Comparison of ENCODE assay signal across 20 cellular contexts in the genomic region with DNA sequence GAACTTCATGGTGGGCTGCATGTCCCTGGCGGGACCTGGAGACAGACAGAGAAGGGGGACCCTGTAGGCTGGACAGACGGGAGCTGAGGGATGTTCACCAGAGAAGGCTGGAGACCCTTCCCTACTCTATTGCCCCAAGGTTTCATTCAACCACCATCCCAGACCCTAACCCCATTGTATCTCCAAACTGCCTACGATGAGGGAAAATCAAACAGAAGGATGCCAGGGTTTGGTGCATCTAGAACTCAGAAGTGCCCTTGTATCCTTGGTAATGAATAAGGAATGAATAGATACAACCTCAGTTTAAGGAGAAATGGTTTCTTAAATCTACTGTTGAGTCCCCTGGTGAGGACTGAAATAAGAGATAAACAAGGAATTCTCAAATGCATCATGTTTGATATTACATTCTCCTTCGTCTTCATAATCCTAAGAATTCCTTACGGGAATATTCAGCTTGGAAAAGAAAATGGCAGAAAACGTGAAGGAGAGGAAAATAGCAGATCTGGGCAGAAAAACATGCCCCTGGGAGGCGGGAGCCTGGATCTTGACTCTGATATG. TPM values are rescaled to one million over a fixed set of nuclear protein-coding genes. Genes with fewer than 3 reads are reported as not detected.
A peak's percentile ranks its signal among the peaks of the same experiment; 100 is the strongest.
DNase-seq lines count a peak whose midpoint lies in the region; ATAC-seq and TF ChIP-seq lines count a peak whose summit lies in the region.
"Had no signal": no experiment of that assay in that cellular context is flagged by ENCODE, and none has a peak within 500 bp of the region (broad histone marks: within the 10 kb centered on the region; RNA-seq: fewer than 3 reads in every experiment).

No MANE protein-coding gene starts in this region.

- peak overlapping the region; percentile 86 for H3K14ac ChIP-seq in IMR-90 (replicated peaks; ENCODE audit: low read depth, low read length)

- BruUV-seq in IMR-90 (replicated peaks; lab: Mats Ljungman, UMichigan) (no TSS peak), OCI-LY7 (replicated peaks; lab: Mats Ljungman, UMichigan) (no TSS peak)

- H3K27ac ChIP-seq in IMR-90 (ENCODE audit: insufficient read depth, low read length), result peak overlapping the region; percentile 89
- peak overlapping the region in 7 of 8 donors; percentile 46 to 77 (median 57) for H3K27ac ChIP-seq in spleen
- H3K27ac ChIP-seq in upper lobe of left lung, result no peak overlapping the region
- H3K27ac ChIP-seq in OCI-LY7 (ENCODE audit: low read depth, low read length, poor library complexity, severe bottlenecking), result no peak overlapping the region
- H3K27ac ChIP-seq: C4-2B had no signal

- H4K8ac ChIP-seq in IMR-90 (ENCODE audit: low read depth in 2 of 2, low read length in 2 of 2), result peak overlapping the region; percentile 87 to 96

- no peaks in the 10 kb centered on the region for H3K9me2 ChIP-seq in OCI-LY7 (ENCODE audit: insufficient read depth, low read length)

- H3K4me3 ChIP-seq in IMR-90 (ENCODE audit: insufficient read depth, low read depth, low read length) (no peak overlapping the region), spleen (no peak overlapping the region), upper lobe of left lung (no peak overlapping the region), OCI-LY7 (ENCODE audit: low read depth, low read length, poor library complexity, severe bottlenecking) (no peak overlapping the region)
- H3K4me3 ChIP-seq: body of pancreas, left lung had no signal

- no peak for ATAC-seq in IMR-90 (ENCODE audit: low read depth)
- no peak for ATAC-seq in upper lobe of left lung (ENCODE audit: low FRiP score in 2 of 2)
- ATAC-seq in HG03175 (IDR thresholded peaks at IDR 0.05; ENCODE audit: unreplicated experiment), result no peak
- ATAC-seq: body of pancreas had no signal

- TF ChIP-seq CTCF in IMR-90 (conservative IDR thresholded peaks at IDR 0.05; ENCODE audit: low read depth, low read length) (no peak), spleen (IDR thresholded peaks at IDR 0.05 in 8 of 11, conservative IDR thresholded peaks at IDR 0.05 in 3 of 11) (no peak), upper lobe of left lung (IDR thresholded peaks at IDR 0.05) (no peak), OCI-LY7 (conservative IDR thresholded peaks at IDR 0.05; ENCODE audit: low read length) (no peak), mesothelial cell of epicardium (IDR thresholded peaks at IDR 0.05; ENCODE audit: unreplicated experiment) (no peak)

- H2AK9ac ChIP-seq in IMR-90 (replicated peaks; ENCODE audit: low read depth, low read length, poor library complexity), result peak overlapping the region; percentile 33

- TF ChIP-seq POLR2A in IMR-90 (IDR thresholded peaks at IDR 0.05; ENCODE audit: low read depth, low read length), result no peak
- TF ChIP-seq POLR2A in spleen (IDR thresholded peaks at IDR 0.05), result no peak
- no peak for TF ChIP-seq POLR2A in upper lobe of left lung (IDR thresholded peaks at IDR 0.05)

- dilution Hi-C loops in IMR-90 (cut with HindIII; ENCODE audit: low sequenced_read_pairs, unreplicated experiment), result no loop called here

- H3K56ac ChIP-seq in IMR-90 (ENCODE audit: extremely low read depth, insufficient read depth, low read length), result peak overlapping the region; percentile 84

- peak overlapping the region; percentile 76; the same call in 1 of the 2 replicates for H3K9ac ChIP-seq in IMR-90 (ENCODE audit: low read depth, low read length)

- H3K23ac ChIP-seq in IMR-90 (ENCODE audit: low read depth, low read length), result peak overlapping the region; percentile 78

- H2BK5ac ChIP-seq in IMR-90 (ENCODE audit: low read depth, low read length, poor library complexity, severe bottlenecking), result peak overlapping the region; percentile 97

- H2AFZ ChIP-seq in IMR-90 (replicated peaks; ENCODE audit: low read length, poor library complexity) (peak overlapping the region; percentile 23), OCI-LY7 (ENCODE audit: low read length) (no peak overlapping the region)

- H3K79me2 ChIP-seq in OCI-LY7 (ENCODE audit: insufficient read depth, low read depth, low read length), result no peaks in the 10 kb centered on the region

- peaks cover 0 to 25% of the 10 kb centered on the region in 2 experiments; a peak in 3 of 4 replicates for H3K79me1 ChIP-seq in IMR-90 (ENCODE audit: low read depth in 1 of 2, low read length in 2 of 2)

- H2BK15ac ChIP-seq in IMR-90 (ENCODE audit: low read depth, low read length), result peak overlapping the region; percentile 94

- peak overlapping the region; percentile 97 for H4K5ac ChIP-seq in IMR-90 (ENCODE audit: low read depth, low read length)

- H3K4me3 Mint-ChIP-seq in activated CD4-positive, alpha-beta memory T cell treated with anti-CD3 and anti-CD28 coated beads, Interleukin-2, amount 10 ng/mL, durations not matched to agents 7 days and 5 days, result no peak overlapping the region
- H3K4me3 Mint-ChIP-seq in immature natural killer cell (no peak overlapping the region), mesothelial cell of epicardium (no peak overlapping the region)

- H3K18ac ChIP-seq in IMR-90 (ENCODE audit: low read depth, low read length), result peak overlapping the region; percentile 98

- TF ChIP-seq RAD21 in IMR-90 (IDR thresholded peaks at IDR 0.05; ENCODE audit: low read length), result no peak

- peaks cover 96% of the 10 kb centered on the region for H3K4me1 Mint-ChIP-seq in activated CD4-positive, alpha-beta memory T cell treated with anti-CD3 and anti-CD28 coated beads, Interleukin-2, amount 10 ng/mL, durations not matched to agents 7 days and 5 days
- peaks cover 53 to 55% of the 10 kb centered on the region in 2 donors for H3K4me1 Mint-ChIP-seq in immature natural killer cell
- peaks cover 24% of the 10 kb centered on the region for H3K4me1 Mint-ChIP-seq in mesothelial cell of epicardium

- H3K27me3 ChIP-seq in IMR-90 (ENCODE audit: control insufficient read depth, insufficient read depth, low read length) (no peaks in the 10 kb centered on the region), spleen (replicated peaks in 1 of 7) (no peaks in the 10 kb centered on the region), upper lobe of left lung (no peaks in the 10 kb centered on the region)
- H3K27me3 ChIP-seq: body of pancreas, left lung had no signal

- WGBS in IMR-90 (ENCODE audit: extremely low coverage in 2 of 2, insufficient read length in 1 of 2), 2 experiments, result 88% methylated on average over 3 of the region's 7 CpGs; no CpG with 5 or more reads in 1 of the 2 experiments
- 74 to 86% (median 82%) methylated on average over 7 of the region's 7 CpGs for WGBS in spleen, 5 donors
- 79 to 93% methylated on average over 7 of the region's 7 CpGs for WGBS in upper lobe of left lung, 2 donors

- POLR2A ChIA-PET in IMR-90 (lab: Charles Lee; ENCODE audit: unreplicated experiment) (no interaction called here), OCI-LY7 (lab: Charles Lee) (no interaction called here)
- POLR2A ChIA-PET in activated CD4-positive, alpha-beta memory T cell treated with anti-CD3 and anti-CD28 coated beads, Interleukin-2, amount 10 ng/mL, durations not matched to agents 7 days and 5 days (lab: Charles Lee), result interaction anchor here (1.6 to 3.7 kb wide), 2 partner anchors 8 to 32 kb away, joined by 4 to 15 read pairs; no protein-coding TSS in a partner anchor

- no peaks in the 10 kb centered on the region for H3K9me3 Mint-ChIP-seq in activated CD4-positive, alpha-beta memory T cell treated with anti-CD3 and anti-CD28 coated beads, Interleukin-2, amount 10 ng/mL, durations not matched to agents 7 days and 5 days
- H3K9me3 Mint-ChIP-seq in immature natural killer cell (no peaks in the 10 kb centered on the region), mesothelial cell of epicardium (no peaks in the 10 kb centered on the region)

- H3K36me3 Mint-ChIP-seq in activated CD4-positive, alpha-beta memory T cell treated with anti-CD3 and anti-CD28 coated beads, Interleukin-2, amount 10 ng/mL, durations not matched to agents 7 days and 5 days (ENCODE audit: low read depth), result peaks cover 5% of the 10 kb centered on the region
- no peaks in the 10 kb centered on the region for H3K36me3 Mint-ChIP-seq in immature natural killer cell
- H3K36me3 Mint-ChIP-seq in mesothelial cell of epicardium, result no peaks in the 10 kb centered on the region
- H3K36me3 Mint-ChIP-seq: naive B cell had no signal

- H3K9me1 ChIP-seq in IMR-90 (ENCODE audit: insufficient read depth, low read length), result peaks cover 50% of the 10 kb centered on the region

- H3K4me1 ChIP-seq in IMR-90 (ENCODE audit: control insufficient read depth, insufficient read depth, low read length), result peaks cover 44% of the 10 kb centered on the region
- peaks cover 10 to 45% (median 26%) of the 10 kb centered on the region in 6 donors for H3K4me1 ChIP-seq in spleen
- H3K4me1 ChIP-seq in upper lobe of left lung, result peaks cover 9 to 42% (median 21%) of the 10 kb centered on the region in 4 donors
- H3K4me1 ChIP-seq in OCI-LY7 (ENCODE audit: insufficient read depth, low read length, poor library complexity, severe bottlenecking), result peaks cover 26% of the 10 kb centered on the region

- H3K36me3 ChIP-seq in IMR-90 (ENCODE audit: control insufficient read depth, insufficient read depth, low read length), result no peaks in the 10 kb centered on the region
- no peaks in the 10 kb centered on the region for H3K36me3 ChIP-seq in spleen
- H3K36me3 ChIP-seq in upper lobe of left lung, result no peaks in the 10 kb centered on the region
- no peaks in the 10 kb centered on the region for H3K36me3 ChIP-seq in OCI-LY7 (ENCODE audit: insufficient read depth, low read length)
- H3K36me3 ChIP-seq: left lung had no signal

- H3K27me3 Mint-ChIP-seq in activated CD4-positive, alpha-beta memory T cell treated with anti-CD3 and anti-CD28 coated beads, Interleukin-2, amount 10 ng/mL, durations not matched to agents 7 days and 5 days, result peaks cover 6% of the 10 kb centered on the region
- H3K27me3 Mint-ChIP-seq in immature natural killer cell (ENCODE audit: low read depth in 3 of 3) (peaks cover 6 to 9% (median 8%) of the 10 kb centered on the region in 3 donors), mesothelial cell of epicardium (ENCODE audit: low read depth) (no peaks in the 10 kb centered on the region)
- H3K27me3 Mint-ChIP-seq: naive B cell had no signal

- DNase-seq in IMR-90 (no peak), immature natural killer cell (no peak), spleen (no peak), upper lobe of left lung (no peak), OCI-LY7 (ENCODE audit: low spot score) (no peak), mesothelial cell of epicardium (ENCODE audit: low spot score in 2 of 2, unreplicated experiment in 2 of 2) (no peak)
- no peak for DNase-seq in activated CD4-positive, alpha-beta memory T cell treated with anti-CD3 and anti-CD28 coated beads, Interleukin-2, amount 10 ng/mL, durations not matched to agents 7 days and 5 days
- DNase-seq: activated gamma-delta T cell treated with Interleukin-2 at 50 U/mL for 16 hours, body of pancreas, DMS79 treated with DMSO at 0.1 percent for 48 hours, Kasumi-1, left lung, naive B cell, NCI-H1436 treated with DMSO at 0.1 percent for 48 hours, NCI-H446, SHP77 treated with DMSO at 0.1 percent for 48 hours had no signal

- H2AK5ac ChIP-seq in IMR-90 (ENCODE audit: low read depth, low read length), result peak overlapping the region; percentile 99

- in situ Hi-C loops in IMR-90 (cut with MboI; ENCODE audit: low sequenced_read_pairs), result no loop called here

- CTCF ChIA-PET in IMR-90 (lab: Yijun Ruan, JAX) (interaction anchor here (1.2 kb wide), 1 partner anchor 9 kb away, joined by 5 read pairs; no protein-coding TSS in a partner anchor), OCI-LY7 (lab: Charles Lee; ENCODE audit: unreplicated experiment) (no interaction called here)
- CTCF ChIA-PET in activated CD4-positive, alpha-beta memory T cell treated with anti-CD3 and anti-CD28 coated beads, Interleukin-2, amount 10 ng/mL, durations not matched to agents 7 days and 5 days (lab: Charles Lee), result interaction anchor here (1.2 to 1.4 kb wide), 2 partner anchors 9 to 44 kb away, joined by 3 read pairs; no protein-coding TSS in a partner anchor

- H3K27ac Mint-ChIP-seq in activated CD4-positive, alpha-beta memory T cell treated with anti-CD3 and anti-CD28 coated beads, Interleukin-2, amount 10 ng/mL, durations not matched to agents 7 days and 5 days, result peak overlapping the region; percentile 31
- H3K27ac Mint-ChIP-seq in immature natural killer cell, result peak overlapping the region in 5 of 6 donors; percentile 2 to 88 (median 38)
- H3K27ac Mint-ChIP-seq in mesothelial cell of epicardium, result no peak overlapping the region

- H4K91ac ChIP-seq in IMR-90 (ENCODE audit: insufficient read depth, low read depth, low read length), result peak overlapping the region; percentile 98

- no peaks in the 10 kb centered on the region for H4K20me1 ChIP-seq in IMR-90 (ENCODE audit: insufficient read depth, low read length)
- no peaks in the 10 kb centered on the region for H4K20me1 ChIP-seq in OCI-LY7 (ENCODE audit: insufficient read depth, low read length)

- peak overlapping the region; percentile 93 for H2BK20ac ChIP-seq in IMR-90 (ENCODE audit: low read depth, low read length)

- no peaks in the 10 kb centered on the region for H3K9me3 ChIP-seq in IMR-90 (ENCODE audit: control insufficient read depth, insufficient read depth, low read length)
- H3K9me3 ChIP-seq in spleen, result no peaks in the 10 kb centered on the region
- H3K9me3 ChIP-seq in upper lobe of left lung, result no peaks in the 10 kb centered on the region
- no peaks in the 10 kb centered on the region for H3K9me3 ChIP-seq in OCI-LY7 (ENCODE audit: low read length)
- H3K9me3 ChIP-seq: body of pancreas, left lung had no signal

- H3K4me2 ChIP-seq in IMR-90 (ENCODE audit: low read depth, low read length) (no peak overlapping the region), OCI-LY7 (ENCODE audit: low read length) (no peak overlapping the region)

- intact Hi-C loops in IMR-90 (cut with micrococcal nuclease), result no loop called here
- intact Hi-C loops in spleen (cut with DNase I; ENCODE audit: low total_unique reads), result no loop called here
- intact Hi-C loops in OCI-LY7 (cut with micrococcal nuclease; ENCODE audit: unreplicated experiment), result no loop called here

- peak overlapping the region; percentile 95 for H3K4ac ChIP-seq in IMR-90 (ENCODE audit: low read depth, low read length)

- no peak for TF ChIP-seq EP300 in upper lobe of left lung (IDR thresholded peaks at IDR 0.05)

- H2BK120ac ChIP-seq in IMR-90 (ENCODE audit: low read depth, low read length), result peak overlapping the region; percentile 95

RNA-seq across cellular contexts. Expression of a gene that starts 16.4 kb away (rescaled TPM):
- 0.28 TPM in 1 of 2 replicates, not detected in the other for total RNA-seq in IMR-90 (2012; rRNA removed)
- 0.07 TPM in 1 of 2 replicates, not detected in the other for polyA plus RNA-seq in IMR-90 (2012; rRNA removed)
- polyA plus RNA-seq in IMR-90 (2012; cell fraction: cytosol; rRNA removed), result 0.07 and 0.08 TPM in 2 replicates
- polyA plus RNA-seq in IMR-90 (2012; cell fraction: nucleus; rRNA removed; ENCODE audit: low replicate concordance), result 0.33 and 0.57 TPM in 2 replicates
- total RNA-seq in activated CD4-positive, alpha-beta memory T cell treated with anti-CD3 and anti-CD28 coated beads, Interleukin-2, amount 10 ng/mL, durations not matched to agents 7 days and 5 days, result 10 to 100 TPM in 1 of 2 experiments, 1 to 10 TPM in 1; 9.5 to 12.7 TPM
- polyA plus RNA-seq in immature natural killer cell, result under 1 TPM in 1 of 3 donors, not detected in 2; 0.12 TPM
- total RNA-seq in spleen, result 1 to 10 TPM in 1 of 7 donors, under 1 TPM in 5, not detected in 1; 0.14 to 1.3 (median 0.41) TPM
- polyA plus RNA-seq in spleen, result under 1 TPM; 0.15 to 0.45 (median 0.21) TPM
- 1 to 10 TPM in 4 of 6 donors, under 1 TPM in 1, not detected in 1; 0.54 to 5.1 (median 1.1) TPM for total RNA-seq in upper lobe of left lung
- total RNA-seq in OCI-LY7 (2014; rRNA removed; shearing (Covaris generic)), result 0.18 and 0.22 TPM in 2 replicates
- 0.66 and 0.97 TPM in 2 replicates for total RNA-seq in OCI-LY7 (2022)
- total RNA-seq in mesothelial cell of epicardium, result 0.07 TPM in 1 of 3 replicates, not detected in the others
- total RNA-seq: body of pancreas, pulmonary artery endothelial cell, temporal lobe had no signal

RNA-seq across cellular contexts. Expression of a gene that starts 41.8 kb away (rescaled TPM):
- total RNA-seq in IMR-90 (2012; rRNA removed) (257 and 308 TPM in 2 replicates), spleen (100 to 1,000 TPM; 287 to 537 (median 336) TPM), upper lobe of left lung (100 to 1,000 TPM in 4 of 6 donors, 10 to 100 TPM in 2; 80.7 to 524 (median 169) TPM), OCI-LY7 (2022) (not detected in 2 replicates), mesothelial cell of epicardium (106 to 111 TPM (median 108 TPM) in 3 replicates)
- polyA plus RNA-seq in IMR-90 (2012; rRNA removed) (1,187 TPM in 2 replicates), immature natural killer cell (10 to 100 TPM; 22.3 to 41.7 (median 36.2) TPM), spleen (100 to 1,000 TPM in 2 of 3 donors, 10 to 100 TPM in 1; 49.3 to 131 (median 107) TPM)
- 1,397 and 1,707 TPM in 2 replicates for polyA plus RNA-seq in IMR-90 (2012; cell fraction: cytosol; rRNA removed)
- polyA plus RNA-seq in IMR-90 (2012; cell fraction: nucleus; rRNA removed; ENCODE audit: low replicate concordance), result 452 and 510 TPM in 2 replicates
- total RNA-seq in activated CD4-positive, alpha-beta memory T cell treated with anti-CD3 and anti-CD28 coated beads, Interleukin-2, amount 10 ng/mL, durations not matched to agents 7 days and 5 days, result 10 to 100 TPM; 27.1 to 28.4 TPM
- not detected in 2 replicates for total RNA-seq in OCI-LY7 (2014; rRNA removed; shearing (Covaris generic))

Comparison
In these comparisons a context has a peak if more than half of its experiments do, and no peak if none do; other contexts are left out.
1. H3K27ac ChIP-seq: peak in IMR-90 (single experiment) and spleen (7 of 8); none in upper lobe of left lung (0 of 4) and OCI-LY7 (single experiment).
2. RNA of a gene that starts 41.8 kb away (total RNA-seq): 287 to 537 TPM in spleen, 257 to 308 TPM in IMR-90, 80.7 to 524 TPM in upper lobe of left lung, 106 to 111 TPM in mesothelial cell of epicardium and 27.1 to 28.4 TPM in activated CD4-positive, alpha-beta memory T cell treated with anti-CD3 and anti-CD28 coated beads, Interleukin-2, amount 10 ng/mL, durations not matched to agents 7 days and 5 days; not detected in OCI-LY7; every median in the first group is over 10 times any median in the second.